ENCODE assay signal across 1 cellular context in genomic region chr2:47088371-47089082, GRCh38.
TF ChIP-seq lines count a peak whose summit lies in the region.

No MANE protein-coding gene starts in this region.

TF ChIP-seq in SK-N-SH, 30 proteins besides CTCF, POLR2A, EP300 and RAD21 (continued from another document):
- TF ChIP-seq MXI1 (IDR thresholded peaks at IDR 0.05; ENCODE audit: low read depth, low read length) (peak; percentile 99), NFIC (IDR thresholded peaks at IDR 0.05; ENCODE audit: borderline replicate concordance) (peak; percentile 71), USF2 (IDR thresholded peaks at IDR 0.05; ENCODE audit: borderline replicate concordance, low read depth, low read length) (no peak), FOXJ3 (CRISPR knock-in tag; IDR thresholded peaks at IDR 0.05) (peak; percentile 98), CHD2 (IDR thresholded peaks at IDR 0.05; ENCODE audit: low read length, partially characterized antibody) (peak; percentile 91), RCOR1 (IDR thresholded peaks at IDR 0.05; ENCODE audit: low read length) (peak; percentile 95), NRF1 (IDR thresholded peaks at IDR 0.05; ENCODE audit: low read depth, low read length) (no peak), YY1 (IDR thresholded peaks at IDR 0.05; ENCODE audit: low read depth) (no peak), REST (IDR thresholded peaks at IDR 0.05; ENCODE audit: low read depth, low read length) (no peak), SMC3 (IDR thresholded peaks at IDR 0.05; ENCODE audit: low read depth, low read length) (peak; percentile 34)
- TF ChIP-seq, protein P1, sequence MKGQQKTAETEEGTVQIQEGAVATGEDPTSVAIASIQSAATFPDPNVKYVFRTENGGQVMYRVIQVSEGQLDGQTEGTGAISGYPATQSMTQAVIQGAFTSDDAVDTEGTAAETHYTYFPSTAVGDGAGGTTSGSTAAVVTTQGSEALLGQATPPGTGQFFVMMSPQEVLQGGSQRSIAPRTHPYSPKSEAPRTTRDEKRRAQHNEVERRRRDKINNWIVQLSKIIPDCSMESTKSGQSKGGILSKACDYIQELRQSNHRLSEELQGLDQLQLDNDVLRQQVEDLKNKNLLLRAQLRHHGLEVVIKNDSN (IDR thresholded peaks at IDR 0.05; ENCODE audit: borderline replicate concordance, low read depth): no peak
